Comparison of ENCODE assay signal across 23 cellular contexts in genomic region chr1:72170246-72170645, GRCh38.
"Had no signal": no experiment of that assay in that cellular context is flagged by ENCODE, and none has a peak within 500 bp of the region (broad histone marks: within the 10 kb centered on the region; RNA-seq: fewer than 3 reads in every experiment).

No MANE protein-coding gene starts in this region.

- H3K4me3 ChIP-seq: ovary, psoas muscle, right lobe of liver, sigmoid colon, stomach, thoracic aorta, thyroid gland, tibial nerve, upper lobe of left lung, vagina had no signal

- H3K27me3 ChIP-seq: ovary, right lobe of liver, sigmoid colon, stomach, thyroid gland, tibial nerve, upper lobe of left lung, vagina had no signal

- DNase-seq: nephron progenitor cell; occipital lobe; ovary; posterior cingulate gyrus; psoas muscle; right cardiac atrium; right lobe of liver; sigmoid colon; small intestine; stimulated activated CD4-positive, alpha-beta T cell treated with anti-CD3 and anti-CD28 coated beads, Interleukin-15, amount 100 ng/mL, for 24 hours; stimulated activated CD4-positive, alpha-beta T cell treated with anti-CD3 and anti-CD28 coated beads, Interleukin-2, amount 100 ng/mL, for 24 hours; stimulated activated CD4-positive, alpha-beta T cell treated with anti-CD3 and anti-CD28 coated beads, Interleukin-2, amount 100 ng/mL, for 48 hours; stimulated activated CD4-positive, alpha-beta T cell treated with anti-CD3 and anti-CD28 coated beads, Interleukin-4, amount 100 ng/mL, for 24 hours; stimulated activated naive B cell treated with anti-CD40 and anti-IgM and Interleukin-4, amounts not matched to agents 10 μg/mL and 1 μg/mL and 100 μg/mL, for 72 hours; stimulated activated naive CD4-positive, alpha-beta T cell treated with Interleukin-2 at 50 U/mL for 16 hours; stomach; thyroid gland; trophoblast cell; upper lobe of left lung had no signal

- H3K9ac ChIP-seq: parathyroid adenoma had no signal

- H3K4me1 ChIP-seq: parathyroid adenoma, psoas muscle, right lobe of liver, stomach, thyroid gland, tibial nerve, upper lobe of left lung, vagina had no signal

- H2AFZ ChIP-seq: parathyroid adenoma had no signal

- H3K36me3 ChIP-seq: ovary, right lobe of liver, sigmoid colon, stomach, thoracic aorta, thyroid gland, tibial nerve, upper lobe of left lung, vagina had no signal

- H3K27ac ChIP-seq: ovary, parathyroid adenoma, psoas muscle, right lobe of liver, sigmoid colon, stomach, thoracic aorta, thyroid gland, upper lobe of left lung, vagina had no signal

- H3K9me3 ChIP-seq: ovary, psoas muscle, right lobe of liver, sigmoid colon, stomach, thoracic aorta, thyroid gland, tibial nerve, upper lobe of left lung, vagina had no signal
